ENCODE assay signal across 19 cellular contexts in the genomic region with DNA sequence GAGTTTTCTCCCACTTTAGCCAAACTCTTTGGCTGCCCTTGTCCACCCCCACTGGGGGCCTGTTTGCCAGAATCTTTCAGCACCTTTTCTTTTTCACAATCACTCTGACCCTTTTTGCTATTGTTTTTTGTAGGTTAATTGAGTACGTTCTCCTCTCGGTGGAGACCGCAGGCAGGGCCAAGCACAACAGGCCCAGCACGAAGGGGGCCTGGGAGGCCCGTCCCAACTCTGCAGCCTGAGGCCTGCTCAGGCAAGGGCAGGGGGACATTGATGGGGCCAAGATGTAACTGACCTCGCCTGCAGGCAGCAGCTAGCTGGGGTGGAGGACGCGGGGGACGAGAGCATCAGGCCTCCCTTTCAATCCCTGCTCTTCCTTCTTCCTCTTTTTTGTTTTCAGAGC.
"Had no signal": no experiment of that assay in that cellular context is flagged by ENCODE, and none has a peak within 500 bp of the region (broad histone marks: within the 10 kb centered on the region; RNA-seq: fewer than 3 reads in every experiment).

No MANE protein-coding gene starts in this region.

- H3K4me2 ChIP-seq: smooth muscle cell had no signal

- H3K4me3 ChIP-seq: gastroesophageal sphincter, mucosa of descending colon, right atrium auricular region, smooth muscle cell, suprapubic skin, thyroid gland, upper lobe of left lung, uterus had no signal

- H3K4me1 ChIP-seq: upper lobe of left lung, uterus had no signal

- H3K9me3 Mint-ChIP-seq: naive thymus-derived CD8-positive, alpha-beta T cell had no signal

- H3K36me3 ChIP-seq: gastroesophageal sphincter, neutrophil, right atrium auricular region, suprapubic skin, thyroid gland, upper lobe of left lung, uterus had no signal

- H3K27ac ChIP-seq: gastroesophageal sphincter, neutrophil, right atrium auricular region, suprapubic skin, thyroid gland, upper lobe of left lung, uterus had no signal

- DNase-seq: cortex of kidney; effector memory CD4-positive, alpha-beta T cell; glutamatergic neuron; islet precursor cell; mammary epithelial cell; mucosa of descending colon; naive thymus-derived CD8-positive, alpha-beta T cell; posterior cingulate gyrus; stimulated activated CD4-positive, alpha-beta T cell treated with anti-CD3 and anti-CD28 coated beads, Interleukin-2, amount 100 ng/mL, for 48 hours; stimulated activated naive CD8-positive, alpha-beta T cell treated with anti-CD3 and anti-CD28 coated beads, Interleukin-15, Interleukin-2, amounts not matched to agents 100 U/mL and 50 U/mL, for 24 hours; thyroid gland; upper lobe of left lung; uterus had no signal

- H3K4me3 Mint-ChIP-seq: naive thymus-derived CD8-positive, alpha-beta T cell had no signal

- ATAC-seq: esophagus mucosa; mucosa of descending colon; naive thymus-derived CD8-positive, alpha-beta T cell; stimulated activated naive CD8-positive, alpha-beta T cell treated with anti-CD3 and anti-CD28 coated beads, Interleukin-15, Interleukin-2, amounts not matched to agents 100 U/mL and 50 U/mL, for 24 hours had no signal

- H3K9me3 ChIP-seq: gastroesophageal sphincter, mucosa of descending colon, neutrophil, right atrium auricular region, suprapubic skin, thyroid gland, upper lobe of left lung, uterus had no signal

- H3K36me3 Mint-ChIP-seq: naive thymus-derived CD8-positive, alpha-beta T cell had no signal

- H3K27me3 ChIP-seq: neutrophil, right atrium auricular region, suprapubic skin, thyroid gland, upper lobe of left lung, uterus had no signal
